ENCODE assay signal across 8 cellular contexts in the genomic region with DNA sequence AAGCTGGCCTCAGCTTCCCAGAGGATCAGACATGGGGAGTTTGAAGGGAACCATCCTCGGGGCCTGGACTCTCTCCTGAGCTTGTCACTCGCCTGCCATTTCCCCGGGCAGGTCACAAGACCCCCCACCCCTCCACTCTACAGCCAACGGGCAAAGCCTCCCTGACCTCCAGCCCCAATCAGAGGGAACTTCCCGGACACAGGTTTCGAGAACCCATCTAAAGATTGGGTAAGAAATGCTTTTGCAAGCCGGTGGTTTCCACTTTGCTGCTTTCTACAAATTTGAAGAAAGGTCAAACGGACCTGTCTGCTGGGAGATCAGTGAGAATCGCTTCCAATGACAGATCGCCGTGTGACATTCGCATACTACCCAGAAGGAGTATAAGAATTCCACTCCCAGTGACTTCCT.
DNase-seq lines count a peak whose midpoint lies in the region; ATAC-seq and TF ChIP-seq lines count a peak whose summit lies in the region.

No MANE protein-coding gene starts in this region.

- DNase-seq in SKM-1 treated with dmso at 0.1 percent for 144 hours (lab: John Stamatoyannopoulos, UW; ENCODE audit: unreplicated experiment) (peak; percentile 60), SKM-1 (lab: John Stamatoyannopoulos, UW; ENCODE audit: unreplicated experiment) (no peak), SK-N-DZ (ENCODE audit: low spot score) (peak; percentile 56), lung (ENCODE audit: low spot score) (peak; percentile 46), osteocyte (ENCODE audit: extremely low spot score, unreplicated experiment) (no peak), NCI-H524 (lab: John Stamatoyannopoulos, UW) (no peak), NCI-H2081 (lab: John Stamatoyannopoulos, UW) (no peak)

- no peaks in the 10 kb centered on the region for H3K9me3 Mint-ChIP-seq in osteocyte (ENCODE audit: unreplicated experiment)

- WGBS in lung, 2 donors: 20 to 43% methylated on average over 12 of the region's 12 CpGs

- H3K27me3 ChIP-seq in lung (ENCODE audit: control insufficient read depth, insufficient read depth): no peaks in the 10 kb centered on the region

- H3K27ac ChIP-seq in lung (ENCODE audit: low read depth in 1 of 2, low read length in 1 of 2): no peak overlapping the region

- no peaks in the 10 kb centered on the region for H3K9me3 ChIP-seq in lung (ENCODE audit: control insufficient read depth in 2 of 2, insufficient read depth in 1 of 2, low read length in 1 of 2)

- H3K27ac Mint-ChIP-seq in osteocyte (ENCODE audit: unreplicated experiment): no peak overlapping the region

- H3K27me3 Mint-ChIP-seq in osteocyte (ENCODE audit: unreplicated experiment): no peaks in the 10 kb centered on the region

- ATAC-seq in HG02763 (IDR thresholded peaks at IDR 0.05; ENCODE audit: unreplicated experiment) (peak; percentile 36), lung (ENCODE audit: insufficient read depth, low FRiP score) (peak; percentile 28)

- H3K36me3 Mint-ChIP-seq in osteocyte (ENCODE audit: unreplicated experiment): no peaks in the 10 kb centered on the region

- peaks cover 56% of the 10 kb centered on the region for H3K4me1 Mint-ChIP-seq in osteocyte (ENCODE audit: unreplicated experiment)

- H3K4me3 Mint-ChIP-seq in osteocyte (ENCODE audit: unreplicated experiment): no peak overlapping the region

- no peak for TF ChIP-seq CTCF in lung (IDR thresholded peaks at IDR 0.05; ENCODE audit: control extremely low read depth, extremely low read depth)
- TF ChIP-seq CTCF in osteocyte (IDR thresholded peaks at IDR 0.05): no peak

- peaks cover 0 to 2% of the 10 kb centered on the region in 2 donors for H3K36me3 ChIP-seq in lung (ENCODE audit: control insufficient read depth in 2 of 2, insufficient read depth in 2 of 2, low read length in 2 of 2)

- H3K4me3 ChIP-seq in lung: no peak overlapping the region

- no peaks in the 10 kb centered on the region for H3K4me1 ChIP-seq in lung (ENCODE audit: control insufficient read depth in 2 of 2, insufficient read depth in 2 of 2, low read length in 2 of 2)

Comparison
In these comparisons a context has a peak if more than half of its experiments do, and no peak if none do; other contexts are left out.
1. DNase-seq: peak in SKM-1 treated with dmso at 0.1 percent for 144 hours (single experiment), SK-N-DZ (single experiment) and lung (single experiment); none in SKM-1 (single experiment), osteocyte (single experiment), NCI-H524 (0 of 2) and NCI-H2081 (0 of 2).